Comparison of ENCODE assay signal across 8 cellular contexts in the genomic region with DNA sequence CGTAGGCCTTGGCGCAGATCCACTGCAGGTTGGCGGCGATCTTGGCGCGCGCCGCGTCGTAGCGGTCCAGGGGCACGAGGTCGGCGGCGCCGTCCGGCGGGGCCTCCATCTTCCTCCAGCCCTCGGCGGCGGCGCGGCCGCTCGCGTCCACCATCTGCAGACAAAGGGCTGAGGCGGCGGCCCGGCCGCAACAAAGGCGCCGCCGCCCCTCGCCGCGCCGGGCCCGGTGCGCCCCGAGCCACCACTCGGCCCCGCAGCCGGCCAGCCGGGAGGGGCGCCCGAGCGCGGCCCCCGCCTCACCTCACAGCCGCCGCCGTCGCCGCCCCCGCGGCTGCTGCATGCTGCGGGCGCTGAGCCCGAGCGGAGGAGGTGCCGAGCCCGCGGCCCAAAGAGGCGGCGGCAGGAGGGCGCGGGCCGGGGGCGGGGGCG. TPM values are rescaled to one million over a fixed set of nuclear protein-coding genes. Genes with fewer than 3 reads are reported as not detected.
DNase-seq lines count a peak whose midpoint lies in the region; ATAC-seq, FAIRE-seq and TF ChIP-seq lines count a peak whose summit lies in the region.

No MANE protein-coding gene starts in this region.

- H3K27me3 Mint-ChIP-seq in astrocyte (ENCODE audit: low read depth, unreplicated experiment), result no peaks in the 10 kb centered on the region
- H3K27me3 Mint-ChIP-seq in memory B cell, result no peaks in the 10 kb centered on the region

- H3K36me3 Mint-ChIP-seq in astrocyte (ENCODE audit: low read depth, unreplicated experiment) (peaks cover 30% of the 10 kb centered on the region), memory B cell (peaks cover 18% of the 10 kb centered on the region)

- peak overlapping the region; percentile 81 for H3K4me2 ChIP-seq in astrocyte (ENCODE audit: low read length)

- H3K4me3 Mint-ChIP-seq in astrocyte (ENCODE audit: unreplicated experiment) (no peak overlapping the region), memory B cell (peak overlapping the region; percentile 59)

- peak overlapping the region; percentile 81 for H3K27ac ChIP-seq in C4-2B
- H3K27ac ChIP-seq in astrocyte (ENCODE audit: low read depth, low read length), result no peak overlapping the region

- H3K27me3 ChIP-seq in astrocyte (ENCODE audit: insufficient read depth, low read length), result no peaks in the 10 kb centered on the region

- TF ChIP-seq CTCF in C4-2B (conservative IDR thresholded peaks at IDR 0.05) (no peak), astrocyte (IDR thresholded peaks at IDR 0.05; ENCODE audit: insufficient read depth, low read depth, low read length) (no peak)

- peaks cover 78% of the 10 kb centered on the region for H3K79me2 ChIP-seq in astrocyte (ENCODE audit: insufficient read depth, low read length)

- peaks cover 14% of the 10 kb centered on the region for H3K4me1 Mint-ChIP-seq in astrocyte (ENCODE audit: low read depth, unreplicated experiment)
- H3K4me1 Mint-ChIP-seq in memory B cell, result peaks cover 42% of the 10 kb centered on the region

- peaks cover 3% of the 10 kb centered on the region for H3K36me3 ChIP-seq in astrocyte (ENCODE audit: insufficient read depth, low read length)

- no peak overlapping the region for H3K27ac Mint-ChIP-seq in astrocyte (ENCODE audit: unreplicated experiment)
- no peak overlapping the region for H3K27ac Mint-ChIP-seq in memory B cell

- peak overlapping the region; percentile 58 for H3K9ac ChIP-seq in astrocyte (ENCODE audit: low read length)

- peak; percentile 10 for ATAC-seq in GM18873 (IDR thresholded peaks at IDR 0.05; ENCODE audit: low FRiP score, unreplicated experiment)
- ATAC-seq in HG03139 (IDR thresholded peaks at IDR 0.05; ENCODE audit: unreplicated experiment), result peak; percentile 11
- no peak for ATAC-seq in memory B cell (ENCODE audit: low read depth)

- H3K9me3 Mint-ChIP-seq in astrocyte (ENCODE audit: unreplicated experiment) (peaks cover 14% of the 10 kb centered on the region), memory B cell (peaks cover 4% of the 10 kb centered on the region)

- peak overlapping the region; percentile 68 for H3K4me3 ChIP-seq in astrocyte (ENCODE audit: insufficient read depth, low read depth, low read length)

- DNase-seq in astrocyte (ENCODE audit: low read depth) (no peak), memory B cell (ENCODE audit: low spot score in 2 of 2) (no peak), DMS 273 (lab: John Stamatoyannopoulos, UW; ENCODE audit: unreplicated experiment) (no peak), NCI-H2227 (lab: John Stamatoyannopoulos, UW; ENCODE audit: unreplicated experiment) (no peak), COR-L47 (lab: John Stamatoyannopoulos, UW) (no peak)

- peaks cover 27% of the 10 kb centered on the region for H3K4me1 ChIP-seq in astrocyte (ENCODE audit: insufficient read depth, low read length)

- no peak for FAIRE-seq in astrocyte (lab: Jason Lieb, UNC)

- H3K9me3 ChIP-seq in astrocyte (ENCODE audit: insufficient read depth, low read depth, low read length), result no peaks in the 10 kb centered on the region

- H4K20me1 ChIP-seq in astrocyte (ENCODE audit: insufficient read depth, low read length), result peaks cover 71% of the 10 kb centered on the region

- no peak overlapping the region for H2AFZ ChIP-seq in astrocyte (ENCODE audit: low read depth, low read length)

RNA-seq across cellular contexts. Expression of a gene that starts 0.3 kb away (rescaled TPM):
- 27.3 and 34.8 TPM in 2 replicates for total RNA-seq in astrocyte

RNA-seq across cellular contexts. Expression of a gene that starts 54.2 kb away (rescaled TPM):
- 31.8 and 32.5 TPM in 2 replicates for total RNA-seq in astrocyte
